Comparison of ENCODE assay signal across 25 cellular contexts in the genomic region with DNA sequence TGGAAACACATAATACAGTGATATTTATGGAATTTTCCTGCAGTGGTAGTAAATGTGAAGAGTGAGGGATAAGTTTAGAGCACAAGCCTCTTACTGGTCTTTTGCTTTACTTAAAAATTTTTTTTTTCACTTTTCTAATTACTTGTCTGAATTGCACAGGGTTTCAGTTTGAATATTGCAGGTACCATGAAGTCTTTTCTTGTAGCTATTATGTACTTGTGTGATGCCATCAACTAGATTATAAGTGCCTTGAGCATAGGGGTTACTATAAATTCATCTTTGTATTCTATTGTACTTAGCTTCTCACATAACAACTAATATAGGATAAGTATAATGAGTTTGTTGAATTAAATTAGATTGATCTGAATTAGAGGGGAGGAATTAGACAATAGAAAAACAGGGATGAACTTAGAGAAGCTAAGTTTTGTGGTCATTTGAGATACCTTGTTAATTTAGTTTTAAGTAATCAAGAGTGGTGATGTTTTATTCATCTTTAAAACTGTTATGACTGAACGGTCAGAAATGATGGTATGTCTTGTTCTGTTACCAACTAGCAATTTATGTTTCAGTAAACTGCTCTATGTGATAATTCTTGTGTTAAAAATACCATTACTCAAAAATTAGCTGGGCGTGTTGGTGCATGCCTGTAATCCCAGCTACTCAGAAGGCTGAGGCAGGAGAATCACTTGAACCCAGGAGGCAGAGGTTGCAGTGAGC. TPM values are rescaled to one million over a fixed set of nuclear protein-coding genes. Genes with fewer than 3 reads are reported as not detected.
A peak's percentile ranks its signal among the peaks of the same experiment; 100 is the strongest.
DNase-seq lines count a peak whose midpoint lies in the region; ATAC-seq and TF ChIP-seq lines count a peak whose summit lies in the region.
"Had no signal": no experiment of that assay in that cellular context is flagged by ENCODE, and none has a peak within 500 bp of the region (broad histone marks: within the 10 kb centered on the region; RNA-seq: fewer than 3 reads in every experiment).

No MANE protein-coding gene starts in this region.

- peaks cover 31 to 52% of the 10 kb centered on the region in 2 donors for H3K4me1 Mint-ChIP-seq in natural killer cell treated with Interleukin-12 subunit alpha and Interleukin-12 subunit beta and Interleukin-15 and Interleukin-18, amount 100 ng/mL, for 72 hours (ENCODE audit: low read depth in 2 of 2)
- peaks cover 27 to 33% of the 10 kb centered on the region in 2 donors for H3K4me1 Mint-ChIP-seq in natural killer cell
- peaks cover 37% of the 10 kb centered on the region for H3K4me1 Mint-ChIP-seq in stimulated activated effector memory CD8-positive, alpha-beta T cell treated with anti-CD3 and anti-CD28 coated beads, Interleukin-12 subunit alpha, Interleukin-12 subunit beta, amount 100 ng/mL, for 72 hours

- peaks cover 11% of the 10 kb centered on the region for H3K36me3 Mint-ChIP-seq in natural killer cell treated with Interleukin-12 subunit alpha and Interleukin-12 subunit beta and Interleukin-15 and Interleukin-18, amount 100 ng/mL, for 72 hours
- H3K36me3 Mint-ChIP-seq in natural killer cell, result no peaks in the 10 kb centered on the region
- no peaks in the 10 kb centered on the region for H3K36me3 Mint-ChIP-seq in stimulated activated effector memory CD8-positive, alpha-beta T cell treated with anti-CD3 and anti-CD28 coated beads, Interleukin-12 subunit alpha, Interleukin-12 subunit beta, amount 100 ng/mL, for 72 hours

- no peak for TF ChIP-seq CTCF in natural killer cell (IDR thresholded peaks at IDR 0.05)

- peak; percentile 50 to 75 for ATAC-seq in natural killer cell treated with Interleukin-12 subunit alpha and Interleukin-12 subunit beta and Interleukin-15 and Interleukin-18, amount 100 ng/mL, for 72 hours
- no peak for ATAC-seq in natural killer cell
- ATAC-seq in GM19328 (IDR thresholded peaks at IDR 0.05; ENCODE audit: unreplicated experiment), result peak; percentile 60
- peak; percentile 46 for ATAC-seq in HG03103 (IDR thresholded peaks at IDR 0.05; ENCODE audit: low read depth, unreplicated experiment)
- ATAC-seq in stimulated activated effector memory CD8-positive, alpha-beta T cell treated with anti-CD3 and anti-CD28 coated beads, Interleukin-12 subunit alpha, Interleukin-12 subunit beta, amount 100 ng/mL, for 72 hours, result peak; percentile 88
- ATAC-seq: K562; stimulated activated memory B cell treated with anti-CD40 and anti-IgM and Interleukin-4, amounts not matched to agents 10 μg/mL and 1 μg/mL and 100 μg/mL, for 72 hours had no signal

- H3K27ac Mint-ChIP-seq in natural killer cell treated with Interleukin-12 subunit alpha and Interleukin-12 subunit beta and Interleukin-15 and Interleukin-18, amount 100 ng/mL, for 72 hours, result peak overlapping the region; percentile 70 to 73
- H3K27ac Mint-ChIP-seq in natural killer cell, result no peak overlapping the region
- no peak overlapping the region for H3K27ac Mint-ChIP-seq in stimulated activated effector memory CD8-positive, alpha-beta T cell treated with anti-CD3 and anti-CD28 coated beads, Interleukin-12 subunit alpha, Interleukin-12 subunit beta, amount 100 ng/mL, for 72 hours
- H3K27ac Mint-ChIP-seq: immature natural killer cell; memory B cell; stimulated activated memory B cell treated with anti-CD40 and anti-IgM and Interleukin-4, amounts not matched to agents 10 μg/mL and 1 μg/mL and 100 μg/mL, for 72 hours had no signal

- H3K4me3 Mint-ChIP-seq in natural killer cell treated with Interleukin-12 subunit alpha and Interleukin-12 subunit beta and Interleukin-15 and Interleukin-18, amount 100 ng/mL, for 72 hours, result peak overlapping the region; percentile 56
- no peak overlapping the region for H3K4me3 Mint-ChIP-seq in natural killer cell
- H3K4me3 Mint-ChIP-seq in stimulated activated effector memory CD8-positive, alpha-beta T cell treated with anti-CD3 and anti-CD28 coated beads, Interleukin-12 subunit alpha, Interleukin-12 subunit beta, amount 100 ng/mL, for 72 hours, result no peak overlapping the region
- H3K4me3 Mint-ChIP-seq: immature natural killer cell; memory B cell; stimulated activated memory B cell treated with anti-CD40 and anti-IgM and Interleukin-4, amounts not matched to agents 10 μg/mL and 1 μg/mL and 100 μg/mL, for 72 hours had no signal

- H3K27me3 Mint-ChIP-seq in natural killer cell treated with Interleukin-12 subunit alpha and Interleukin-12 subunit beta and Interleukin-15 and Interleukin-18, amount 100 ng/mL, for 72 hours, result no peaks in the 10 kb centered on the region
- H3K27me3 Mint-ChIP-seq in natural killer cell (ENCODE audit: low read depth in 2 of 2), result no peaks in the 10 kb centered on the region
- H3K27me3 Mint-ChIP-seq: memory B cell; stimulated activated memory B cell treated with anti-CD40 and anti-IgM and Interleukin-4, amounts not matched to agents 10 μg/mL and 1 μg/mL and 100 μg/mL, for 72 hours had no signal

- peaks cover 3% of the 10 kb centered on the region for H3K9me3 Mint-ChIP-seq in natural killer cell treated with Interleukin-12 subunit alpha and Interleukin-12 subunit beta and Interleukin-15 and Interleukin-18, amount 100 ng/mL, for 72 hours
- no peaks in the 10 kb centered on the region for H3K9me3 Mint-ChIP-seq in natural killer cell
- peaks cover 3% of the 10 kb centered on the region for H3K9me3 Mint-ChIP-seq in stimulated activated effector memory CD8-positive, alpha-beta T cell treated with anti-CD3 and anti-CD28 coated beads, Interleukin-12 subunit alpha, Interleukin-12 subunit beta, amount 100 ng/mL, for 72 hours
- H3K9me3 Mint-ChIP-seq: immature natural killer cell; memory B cell; stimulated activated memory B cell treated with anti-CD40 and anti-IgM and Interleukin-4, amounts not matched to agents 10 μg/mL and 1 μg/mL and 100 μg/mL, for 72 hours had no signal

- DNase-seq in natural killer cell treated with Interleukin-12 subunit alpha and Interleukin-12 subunit beta and Interleukin-15 and Interleukin-18, amount 100 ng/mL, for 72 hours (ENCODE audit: low spot score), result no peak
- DNase-seq in natural killer cell, result no peak
- DNase-seq in stimulated activated effector memory CD8-positive, alpha-beta T cell treated with anti-CD3 and anti-CD28 coated beads, Interleukin-12 subunit alpha, Interleukin-12 subunit beta, amount 100 ng/mL, for 72 hours (ENCODE audit: low spot score in 2 of 2), result no peak
- no peak for DNase-seq in NCI-H510A treated with DMSO at 0.1 percent for 48 hours (lab: John Stamatoyannopoulos, UW)
- no peak for DNase-seq in SK-N-DZ (ENCODE audit: low spot score)
- DNase-seq: activated CD4-positive, alpha-beta T cell treated with anti-CD3 and anti-CD28 coated beads for 1 hour; activated CD8-positive, alpha-beta memory T cell treated with anti-CD3 and anti-CD28 coated beads for 24 hours; activated T-cell treated with anti-CD3 and anti-CD28 coated beads, Interleukin-2, amount 50 U/mL, for 1 hour; central memory CD4-positive, alpha-beta T cell; cortex of kidney; effector memory CD4-positive, alpha-beta T cell; H7; immature natural killer cell; NCI-H1092 treated with DMSO at 0.1 percent for 48 hours; NCI-H2029 treated with DMSO at 0.1 percent for 48 hours; NCI-H774; Peyer's patch; retina; SHP77; upper lobe of left lung had no signal

- intact Hi-C loops in natural killer cell (cut with micrococcal nuclease), result no loop called here

RNA-seq across cellular contexts. Expression of gene CCDC91, which starts 42.1 kb away (rescaled TPM):
- 10 to 100 TPM; 21.7 to 44.6 TPM for total RNA-seq in natural killer cell treated with Interleukin-12 subunit alpha and Interleukin-12 subunit beta and Interleukin-15 and Interleukin-18, amount 100 ng/mL, for 72 hours
- 10 to 100 TPM; 48.8 to 65.8 (median 60.2) TPM for total RNA-seq in natural killer cell
- polyA plus RNA-seq in SK-N-DZ (2014; cell fraction: cytosol; rRNA removed), result 22.9 and 34.4 TPM in 2 replicates
- 12.5 and 15.6 TPM in 2 replicates for polyA plus RNA-seq in SK-N-DZ (2014; cell fraction: nucleus; rRNA removed)

Comparison
In these comparisons a context has a peak if more than half of its experiments do, and no peak if none do; other contexts are left out.
1. ATAC-seq: peak in natural killer cell treated with Interleukin-12 subunit alpha and Interleukin-12 subunit beta and Interleukin-15 and Interleukin-18, amount 100 ng/mL, for 72 hours (2 of 2), GM19328 (single experiment), HG03103 (single experiment) and stimulated activated effector memory CD8-positive, alpha-beta T cell treated with anti-CD3 and anti-CD28 coated beads, Interleukin-12 subunit alpha, Interleukin-12 subunit beta, amount 100 ng/mL, for 72 hours (single experiment); none in natural killer cell (0 of 3).
2. H3K27ac Mint-ChIP-seq: peak in natural killer cell treated with Interleukin-12 subunit alpha and Interleukin-12 subunit beta and Interleukin-15 and Interleukin-18, amount 100 ng/mL, for 72 hours (2 of 2); none in natural killer cell (0 of 2) and stimulated activated effector memory CD8-positive, alpha-beta T cell treated with anti-CD3 and anti-CD28 coated beads, Interleukin-12 subunit alpha, Interleukin-12 subunit beta, amount 100 ng/mL, for 72 hours (single experiment).